10 cellular contexts compared by ENCODE assay signal in genomic region chr12:15996254-15996653, GRCh38.
DNase-seq lines count a peak whose midpoint lies in the region; ATAC-seq, FAIRE-seq and TF ChIP-seq lines count a peak whose summit lies in the region.
"Had no signal": no experiment of that assay in that cellular context is flagged by ENCODE, and none has a peak within 500 bp of the region (broad histone marks: within the 10 kb centered on the region; RNA-seq: fewer than 3 reads in every experiment).

No MANE protein-coding gene starts in this region.

- no peaks in the 10 kb centered on the region for H3K79me2 ChIP-seq in PC-3 (ENCODE audit: low read length)

- H3K9me2 ChIP-seq in PC-3 (replicated peaks; ENCODE audit: low read length): no peaks in the 10 kb centered on the region

- TF ChIP-seq CTCF in PC-3 (conservative IDR thresholded peaks at IDR 0.05; ENCODE audit: low read depth, low read length): no peak
- TF ChIP-seq CTCF in RWPE1 (conservative IDR thresholded peaks at IDR 0.05; ENCODE audit: low read depth): no peak

- no peaks in the 10 kb centered on the region for H3F3A ChIP-seq in PC-3 (ENCODE audit: low read length, unreplicated experiment)

- CTCF ChIA-PET in PC-3 (lab: Charles Lee): no interaction called here
- CTCF ChIA-PET in RWPE1 (lab: Yijun Ruan, JAX): no interaction called here

- H3K4me1 ChIP-seq in PC-3 (ENCODE audit: insufficient read depth, low read length) (no peaks in the 10 kb centered on the region), small intestine (ENCODE audit: control insufficient read depth in 2 of 2, insufficient read depth in 1 of 2, low read depth in 1 of 2, low read length in 1 of 2) (no peaks in the 10 kb centered on the region)

- no peak overlapping the region for H3K9ac ChIP-seq in PC-3 (ENCODE audit: low read length)

- intact Hi-C loops in PC-3 (cut with micrococcal nuclease): no loop called here

- H3K9me3 ChIP-seq in PC-3 (ENCODE audit: low read length): no peaks in the 10 kb centered on the region
- no peaks in the 10 kb centered on the region for H3K9me3 ChIP-seq in small intestine (ENCODE audit: control insufficient read depth, low read depth)
- H3K9me3 ChIP-seq: neutrophil had no signal

- no peaks in the 10 kb centered on the region for H4K20me1 ChIP-seq in PC-3 (ENCODE audit: low read length)

- 88 to 92% (median 89%) methylated on average over 3 of the region's 3 CpGs for WGBS in small intestine, 3 donors

- H3K4me3 ChIP-seq in PC-3 (ENCODE audit: low read length): no peak overlapping the region
- no peak overlapping the region for H3K4me3 ChIP-seq in small intestine (ENCODE audit: low read depth in 1 of 2, low read length in 2 of 2)

- H3K27ac ChIP-seq in PC-3 (ENCODE audit: low read length) (no peak overlapping the region), small intestine (ENCODE audit: low read depth in 1 of 2, low read length in 1 of 2) (no peak overlapping the region), RWPE1 (no peak overlapping the region)
- H3K27ac ChIP-seq: neutrophil had no signal

- no peak overlapping the region for H3K4me2 ChIP-seq in PC-3 (ENCODE audit: low read length)

- H3K27me3 ChIP-seq in PC-3 (ENCODE audit: low read length) (no peaks in the 10 kb centered on the region), small intestine (ENCODE audit: control insufficient read depth in 2 of 2, insufficient read depth in 2 of 2, low read length in 2 of 2) (no peaks in the 10 kb centered on the region)
- H3K27me3 ChIP-seq: neutrophil had no signal

- ATAC-seq in PC-3: peak; percentile 37; the same call in 1 of the 2 replicates
- no peak for ATAC-seq in GM19035 (IDR thresholded peaks at IDR 0.05; ENCODE audit: unreplicated experiment)

- POLR2A ChIA-PET in PC-3 (lab: Charles Lee; ENCODE audit: unreplicated experiment): no interaction called here
- POLR2A ChIA-PET in RWPE1 (lab: Yijun Ruan, JAX; ENCODE audit: low non-redundant PET): no interaction called here

- no peak overlapping the region for H2AFZ ChIP-seq in PC-3 (ENCODE audit: low read length)

- FAIRE-seq in small intestine (lab: Jason Lieb, UNC) (no peak), GM19239 (lab: Jason Lieb, UNC) (no peak)

- DNase-seq in NCI-H2081 (lab: John Stamatoyannopoulos, UW) (peak; percentile 2 to 34), NCI-H2081 treated with DMSO at 0.1 percent for 48 hours (lab: John Stamatoyannopoulos, UW) (no peak), PC-3 (peak; percentile 7), globus pallidus (ENCODE audit: low spot score) (peak; percentile 8), small intestine (peak; percentile 40), GM19239 (ENCODE audit: insufficient read length, low spot score) (no peak), RWPE1 (ENCODE audit: low spot score) (no peak)
- DNase-seq: NCI-H748 treated with DMSO at 0.1 percent for 48 hours had no signal

- no TSS peak for BruUV-seq in PC-3 (replicated peaks; lab: Mats Ljungman, UMichigan)

- H3K36me3 ChIP-seq in PC-3 (ENCODE audit: low read depth, low read length) (no peaks in the 10 kb centered on the region), small intestine (ENCODE audit: control insufficient read depth in 2 of 2, insufficient read depth in 2 of 2, low read length in 2 of 2) (peaks cover 0 to 4% of the 10 kb centered on the region in 2 donors)
- H3K36me3 ChIP-seq: neutrophil had no signal

Comparison
In these comparisons a context has a peak if more than half of its experiments do, and no peak if none do; other contexts are left out.
1. DNase-seq: peak in NCI-H2081 (2 of 2), PC-3 (single experiment), globus pallidus (single experiment) and small intestine (single experiment); none in NCI-H2081 treated with DMSO at 0.1 percent for 48 hours (single experiment), GM19239 (single experiment) and RWPE1 (single experiment).